20 cellular contexts compared by ENCODE assay signal in the genomic region with DNA sequence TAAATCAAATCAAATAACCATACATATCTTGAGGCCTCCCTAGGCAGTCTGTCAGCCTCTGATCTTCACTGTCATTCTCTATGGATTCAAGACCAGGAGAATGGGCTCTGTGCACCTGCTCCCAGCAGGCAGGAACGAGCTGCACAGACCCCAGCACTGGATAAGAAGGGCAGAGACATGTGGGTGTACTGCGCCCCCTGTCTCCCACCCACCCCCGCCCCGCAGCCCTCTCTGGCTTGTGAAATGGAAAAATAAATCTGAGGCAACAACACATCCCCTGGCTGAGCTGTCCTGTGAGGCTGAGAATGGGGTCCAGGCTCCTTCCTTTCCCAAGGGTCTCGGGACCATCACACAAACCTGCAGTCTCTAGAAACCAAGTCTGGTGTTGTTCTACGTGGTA. TPM values are rescaled to one million over a fixed set of nuclear protein-coding genes. Genes with fewer than 3 reads are reported as not detected.
DNase-seq lines count a peak whose midpoint lies in the region; ATAC-seq and TF ChIP-seq lines count a peak whose summit lies in the region.
"Had no signal": no experiment of that assay in that cellular context is flagged by ENCODE, and none has a peak within 500 bp of the region (broad histone marks: within the 10 kb centered on the region; RNA-seq: fewer than 3 reads in every experiment).

No MANE protein-coding gene starts in this region.

- H3K4me3 ChIP-seq in left ventricle myocardium inferior (no peak overlapping the region), right lobe of liver (no peak overlapping the region)
- H3K4me3 ChIP-seq: left lung, thoracic aorta had no signal

- no peak for TF ChIP-seq POLR2A in right lobe of liver (IDR thresholded peaks at IDR 0.05)

- H3K9me3 ChIP-seq in left ventricle myocardium inferior (replicated peaks) (peaks cover 14% of the 10 kb centered on the region), right lobe of liver (no peaks in the 10 kb centered on the region)
- H3K9me3 ChIP-seq: left lung, thoracic aorta had no signal

- CTCF ChIA-PET in RWPE1 (lab: Yijun Ruan, JAX): interaction anchor here (0.8 kb wide), 1 partner anchor 138 kb away, joined by 3 read pairs; no protein-coding TSS in a partner anchor

- 54% methylated on average over 4 of the region's 6 CpGs for WGBS in right lobe of liver (ENCODE audit: insufficient coverage, low coverage, low lambda C conversion rate, missing lambda C conversion rate)

- peak overlapping the region; percentile 68 for H3K27ac ChIP-seq in left ventricle myocardium inferior (replicated peaks)
- 0 out of 2 replicates have a peak overlapping the region, but pooled peaks have one; percentile 11 for H3K27ac ChIP-seq in RWPE1
- H3K27ac ChIP-seq in right lobe of liver: peak overlapping the region in 2 of 3 donors; percentile 11 to 86
- H3K27ac ChIP-seq: left lung, parathyroid adenoma, thoracic aorta had no signal

- H3K36me3 ChIP-seq in left ventricle myocardium inferior (no peaks in the 10 kb centered on the region), right lobe of liver (no peaks in the 10 kb centered on the region)
- H3K36me3 ChIP-seq: left lung, thoracic aorta had no signal

- H3K4me1 ChIP-seq in left ventricle myocardium inferior: peaks cover 33% of the 10 kb centered on the region
- H3K4me1 ChIP-seq in right lobe of liver: peaks cover 0 to 32% (median 11%) of the 10 kb centered on the region in 4 donors
- H3K4me1 ChIP-seq: parathyroid adenoma had no signal

- no peaks in the 10 kb centered on the region for H3K27me3 ChIP-seq in left ventricle myocardium inferior (ENCODE audit: low read depth)
- H3K27me3 ChIP-seq in right lobe of liver: no peaks in the 10 kb centered on the region
- H3K27me3 ChIP-seq: left lung had no signal

- intact Hi-C loops in left ventricle myocardium inferior (cut with micrococcal nuclease): no loop called here
- intact Hi-C loops in left cardiac atrium (cut with DNase I): no loop called here
- intact Hi-C loops in right lobe of liver (cut with DNase I): no loop called here
- intact Hi-C loops in head of caudate nucleus (cut with DNase I): no loop called here

- TF ChIP-seq CTCF in left ventricle myocardium inferior (IDR thresholded peaks at IDR 0.05; ENCODE audit: borderline replicate concordance) (no peak), RWPE1 (conservative IDR thresholded peaks at IDR 0.05; ENCODE audit: low read depth) (no peak), right lobe of liver (IDR thresholded peaks at IDR 0.05) (no peak)

- DNase-seq in left ventricle myocardium inferior: no peak
- DNase-seq in left cardiac atrium: no peak
- no peak for DNase-seq in RWPE1 (ENCODE audit: low spot score)
- DNase-seq in right lobe of liver: no peak
- no peak for DNase-seq in head of caudate nucleus
- no peak for DNase-seq in OCI-M2 (lab: John Stamatoyannopoulos, UW; ENCODE audit: unreplicated experiment)
- no peak for DNase-seq in NCI-H2081 treated with DMSO at 0.1 percent for 48 hours (lab: John Stamatoyannopoulos, UW)
- DNase-seq: activated CD4-positive, alpha-beta memory T cell treated with anti-CD3 and anti-CD28 coated beads for 36 hours; activated CD4-positive, CD25-positive, alpha-beta regulatory T cell; activated CD8-positive, alpha-beta memory T cell treated with anti-CD3 and anti-CD28 coated beads, Interleukin-2, amount 50 U/mL, for 48 hours; IMR-90; left lung; NCI-H2171 treated with DMSO at 0.1 percent for 48 hours; SHP77 treated with DMSO at 0.1 percent for 48 hours; stimulated activated CD4-positive, alpha-beta T cell treated with anti-CD3 and anti-CD28 coated beads, Interleukin-4, amount 100 ng/mL, for 4 hours; stimulated activated naive CD4-positive, alpha-beta T cell had no signal

- POLR2A ChIA-PET in RWPE1 (lab: Yijun Ruan, JAX; ENCODE audit: low non-redundant PET): no interaction called here

- no peak for ATAC-seq in left cardiac atrium
- no peak for ATAC-seq in right lobe of liver
- ATAC-seq: activated T-helper 17 cell treated with anti-CD3 and anti-CD28 coated beads, Interleukin-2, amount 50 U/mL, for 72 hours; left lung; sciatic nerve had no signal

RNA-seq across cellular contexts. Expression of a gene that starts 26.2 kb away (rescaled TPM):
- 3.7 TPM for total RNA-seq in left ventricle myocardium inferior
- total RNA-seq in left cardiac atrium: 10 to 100 TPM; 11.1 to 13.2 TPM
- total RNA-seq in right lobe of liver: 10 to 100 TPM; 18.4 to 91.8 (median 47.8) TPM

Comparison
In these comparisons a context has a peak if more than half of its experiments do, and no peak if none do; other contexts are left out.
1. H3K27ac ChIP-seq: peak in every context shown above with its lines; median percentile 68 in left ventricle myocardium inferior; 48 in right lobe of liver; 11 in RWPE1.